In genomic region chr11:133895551-133895950, GRCh38 we compare ENCODE assay signal across 17 cellular contexts. TPM values are rescaled to one million over a fixed set of nuclear protein-coding genes. Genes with fewer than 3 reads are reported as not detected.
A peak's percentile ranks its signal among the peaks of the same experiment; 100 is the strongest.
DNase-seq lines count a peak whose midpoint lies in the region; ATAC-seq and TF ChIP-seq lines count a peak whose summit lies in the region.
"Had no signal": no experiment of that assay in that cellular context is flagged by ENCODE, and none has a peak within 500 bp of the region (broad histone marks: within the 10 kb centered on the region; RNA-seq: fewer than 3 reads in every experiment).

No MANE protein-coding gene starts in this region.

- H3K79me1 ChIP-seq in mesendoderm (ENCODE audit: low read length) = no peaks in the 10 kb centered on the region

- peak overlapping the region; percentile 57 for H2AFZ ChIP-seq in neural progenitor cell (replicated peaks)

- H3K4ac ChIP-seq in mesendoderm (ENCODE audit: low read depth, low read length) = no peak overlapping the region

- no peak overlapping the region for H3K18ac ChIP-seq in mesendoderm (ENCODE audit: low read length)

- H3K27ac ChIP-seq in neural progenitor cell = no peak overlapping the region
- H3K27ac ChIP-seq in mesendoderm (ENCODE audit: low read depth, low read length) = no peak overlapping the region
- H3K27ac ChIP-seq: HL-60 had no signal

- H3K27me3 ChIP-seq in neural progenitor cell (no peaks in the 10 kb centered on the region), mesendoderm (ENCODE audit: insufficient read depth, low read length, poor library complexity) (no peaks in the 10 kb centered on the region)

- H3K9ac ChIP-seq in neural progenitor cell (no peak overlapping the region), mesendoderm (ENCODE audit: low read length) (no peak overlapping the region)

- DNase-seq in neural progenitor cell (ENCODE audit: low spot score) = no peak
- DNase-seq in mesendoderm = no peak
- DNase-seq in cerebellum (ENCODE audit: low spot score) = no peak
- DNase-seq in NCI-H1694 treated with DMSO at 0.1 percent for 48 hours (lab: John Stamatoyannopoulos, UW) = no peak
- no peak for DNase-seq in NK-92 (lab: John Stamatoyannopoulos, UW; ENCODE audit: unreplicated experiment)
- DNase-seq: CD4-positive, CD25-positive, alpha-beta regulatory T cell; left cardiac atrium; natural killer cell; PC-3 had no signal

- H3K36me3 Mint-ChIP-seq in neural progenitor cell = no peaks in the 10 kb centered on the region
- H3K36me3 Mint-ChIP-seq: natural killer cell had no signal

- H3K4me2 ChIP-seq in neural progenitor cell (peak overlapping the region; percentile 31), mesendoderm (ENCODE audit: low read length) (no peak overlapping the region)

- no peaks in the 10 kb centered on the region for H3K9me3 Mint-ChIP-seq in neural progenitor cell
- H3K9me3 Mint-ChIP-seq: activated T-helper 2 cell treated with anti-CD3 and anti-CD28 coated beads, Interferon-gamma antibody, Interleukin-2, Interleukin-4, amounts not matched to agents 10 μg/mL and 5 μg/mL and 100 μg/mL, durations not matched to agents 14 hours and 24 hours and 36 hours; natural killer cell had no signal

- H3K79me2 ChIP-seq in neural progenitor cell (ENCODE audit: low read depth) (no peaks in the 10 kb centered on the region), mesendoderm (ENCODE audit: control insufficient read depth, insufficient read depth, low read length) (no peaks in the 10 kb centered on the region)

- H3K36me3 ChIP-seq in neural progenitor cell (no peaks in the 10 kb centered on the region), mesendoderm (ENCODE audit: control insufficient read depth, insufficient read depth, low read length) (no peaks in the 10 kb centered on the region)

- no peak for TF ChIP-seq CTCF in neural progenitor cell (IDR thresholded peaks at IDR 0.05)

- peaks cover 8% of the 10 kb centered on the region for H3K27me3 Mint-ChIP-seq in neural progenitor cell (ENCODE audit: insufficient read depth, low read depth)
- H3K27me3 Mint-ChIP-seq: CD4-positive, CD25-positive, alpha-beta regulatory T cell had no signal

- H3K4me1 ChIP-seq in neural progenitor cell (peaks cover 19% of the 10 kb centered on the region), mesendoderm (ENCODE audit: control insufficient read depth, low read depth, low read length) (no peaks in the 10 kb centered on the region)

- no peak overlapping the region for H3K56ac ChIP-seq in mesendoderm (ENCODE audit: low read length)

- no peaks in the 10 kb centered on the region for H3K9me3 ChIP-seq in neural progenitor cell (ENCODE audit: low read depth)

- H2AK5ac ChIP-seq in mesendoderm (ENCODE audit: low read length) = no peak overlapping the region

- ATAC-seq in GM18868 (IDR thresholded peaks at IDR 0.05; ENCODE audit: unreplicated experiment) = peak; percentile 11
- ATAC-seq in GM21717 (IDR thresholded peaks at IDR 0.05; ENCODE audit: unreplicated experiment) = peak; percentile 16
- peak; percentile 24 for ATAC-seq in HG03571 (IDR thresholded peaks at IDR 0.05; ENCODE audit: unreplicated experiment)
- ATAC-seq: natural killer cell, PC-3 had no signal

- no peak overlapping the region for H2BK120ac ChIP-seq in mesendoderm (ENCODE audit: low read depth, low read length)

- no peak overlapping the region for H3K23ac ChIP-seq in mesendoderm (ENCODE audit: low read length)

- peaks cover 23% of the 10 kb centered on the region for H3K4me1 Mint-ChIP-seq in neural progenitor cell
- H3K4me1 Mint-ChIP-seq: natural killer cell had no signal

- WGBS in mesendoderm (ENCODE audit: extremely low coverage, insufficient coverage, low lambda C conversion rate) = no CpG with 5 or more reads among the region's 8 CpGs

- H3K4me3 ChIP-seq in neural progenitor cell (no peak overlapping the region), mesendoderm (ENCODE audit: low read length) (no peak overlapping the region)

- no peak overlapping the region for H4K8ac ChIP-seq in mesendoderm (ENCODE audit: low read depth, low read length)

- H2BK5ac ChIP-seq in mesendoderm (ENCODE audit: low read length) = no peak overlapping the region

- no peak overlapping the region for H2BK15ac ChIP-seq in mesendoderm (replicated peaks; ENCODE audit: low read depth)

- no peak overlapping the region for H3K27ac Mint-ChIP-seq in neural progenitor cell
- H3K27ac Mint-ChIP-seq: activated T-helper 2 cell treated with anti-CD3 and anti-CD28 coated beads, Interferon-gamma antibody, Interleukin-2, Interleukin-4, amounts not matched to agents 10 μg/mL and 5 μg/mL and 100 μg/mL, durations not matched to agents 14 hours and 24 hours and 36 hours; natural killer cell had no signal

- no peak overlapping the region for H4K5ac ChIP-seq in mesendoderm (ENCODE audit: low read length)

- H3K4me3 Mint-ChIP-seq in neural progenitor cell = no peak overlapping the region
- H3K4me3 Mint-ChIP-seq: natural killer cell had no signal

- peaks cover 5% of the 10 kb centered on the region for H3F3A ChIP-seq in neural progenitor cell (ENCODE audit: low read depth)

- H4K20me1 ChIP-seq in neural progenitor cell (ENCODE audit: low read depth) = no peaks in the 10 kb centered on the region

RNA-seq across cellular contexts. Expression of gene SPATA19, which starts 50.2 kb away (rescaled TPM):
- not detected in 2 replicates for total RNA-seq in neural progenitor cell (ENCODE audit: low replicate concordance)
- not detected for polyA plus RNA-seq in mesendoderm (2013, experiment 1 of 2)
- polyA plus RNA-seq in mesendoderm (2013, experiment 2 of 2) = not detected
- not detected for total RNA-seq in cerebellum
- total RNA-seq: activated T-helper 2 cell treated with anti-CD3 and anti-CD28 coated beads, Interferon-gamma antibody, Interleukin-2, Interleukin-4, amounts not matched to agents 10 μg/mL and 5 μg/mL and 100 μg/mL, durations not matched to agents 14 hours and 24 hours and 36 hours; CD4-positive, CD25-positive, alpha-beta regulatory T cell; glomerular endothelial cell; left cardiac atrium; natural killer cell; PC-3; skeletal muscle tissue; temporal lobe had no signal
- polyA plus RNA-seq: CD4-positive, CD25-positive, alpha-beta regulatory T cell had no signal
